ENCODE assay signal across 13 cellular contexts in genomic region chr2:9280204-9280603, GRCh38.
"Had no signal": no experiment of that assay in that cellular context is flagged by ENCODE, and none has a peak within 500 bp of the region (broad histone marks: within the 10 kb centered on the region; RNA-seq: fewer than 3 reads in every experiment).

No MANE protein-coding gene starts in this region.

- H3K4me3 ChIP-seq: heart left ventricle, psoas muscle, sigmoid colon, spleen, thoracic aorta, upper lobe of right lung had no signal

- H3K27me3 ChIP-seq: heart left ventricle, sigmoid colon, upper lobe of right lung had no signal

- H3K4me1 Mint-ChIP-seq: activated CD4-positive, alpha-beta T cell treated with anti-CD3 and anti-CD28 coated beads for 36 hours; immature natural killer cell had no signal

- H3K9me3 Mint-ChIP-seq: activated CD4-positive, alpha-beta memory T cell treated with anti-CD3 and anti-CD28 coated beads for 36 hours; activated T-cell treated with anti-CD3 and anti-CD28 coated beads, Interleukin-2, amount 50 U/mL, for 24 hours; immature natural killer cell had no signal

- H3K4me3 Mint-ChIP-seq: activated CD4-positive, alpha-beta memory T cell treated with anti-CD3 and anti-CD28 coated beads for 36 hours; activated CD4-positive, alpha-beta T cell treated with anti-CD3 and anti-CD28 coated beads for 36 hours; activated T-cell treated with anti-CD3 and anti-CD28 coated beads, Interleukin-2, amount 50 U/mL, for 24 hours; immature natural killer cell had no signal

- ATAC-seq: activated CD4-positive, alpha-beta T cell treated with anti-CD3 and anti-CD28 coated beads for 36 hours; heart left ventricle; psoas muscle had no signal

- H3K27ac Mint-ChIP-seq: activated CD4-positive, alpha-beta memory T cell treated with anti-CD3 and anti-CD28 coated beads for 36 hours; activated CD4-positive, alpha-beta T cell treated with anti-CD3 and anti-CD28 coated beads for 36 hours; activated T-cell treated with anti-CD3 and anti-CD28 coated beads, Interleukin-2, amount 50 U/mL, for 24 hours; immature natural killer cell had no signal

- H3K4me1 ChIP-seq: spleen had no signal

- H3K36me3 Mint-ChIP-seq: activated CD4-positive, alpha-beta memory T cell treated with anti-CD3 and anti-CD28 coated beads for 36 hours; immature natural killer cell had no signal

- H3K9me3 ChIP-seq: heart left ventricle, psoas muscle, sigmoid colon, spleen, thoracic aorta, upper lobe of right lung had no signal

- H3K27ac ChIP-seq: epithelial cell of prostate, heart left ventricle, psoas muscle, sigmoid colon, spleen, thoracic aorta, upper lobe of right lung had no signal

- DNase-seq: activated CD4-positive, alpha-beta memory T cell treated with anti-CD3 and anti-CD28 coated beads for 36 hours; activated CD4-positive, alpha-beta T cell treated with anti-CD3 and anti-CD28 coated beads for 36 hours; activated naive CD4-positive, alpha-beta T cell treated with anti-CD3 and anti-CD28 coated beads, Interleukin-2, amount 50 U/mL, for 16 hours; activated T-cell treated with anti-CD3 and anti-CD28 coated beads, Interleukin-2, amount 50 U/mL, for 24 hours; heart left ventricle; immature natural killer cell; mesendoderm; psoas muscle; sigmoid colon; spleen; upper lobe of right lung had no signal

- H3K36me3 ChIP-seq: spleen, thoracic aorta, upper lobe of right lung had no signal
